7 cellular contexts compared by ENCODE assay signal in genomic region chr10:89837173-89838001, GRCh38.
DNase-seq lines count a peak whose midpoint lies in the region; ATAC-seq and TF ChIP-seq lines count a peak whose summit lies in the region.

No MANE protein-coding gene starts in this region.

- H2AFZ ChIP-seq in PC-3 (ENCODE audit: low read length): peak overlapping the region; percentile 95

- H3K36me3 ChIP-seq in PC-3 (ENCODE audit: low read depth, low read length) (no peaks in the 10 kb centered on the region), left lung (no peaks in the 10 kb centered on the region)

- in situ Hi-C loops in astrocyte of the spinal cord (cut with HindIII; ENCODE audit: low sequenced_read_pairs): no loop called here

- TF ChIP-seq CTCF in PC-3 (conservative IDR thresholded peaks at IDR 0.05; ENCODE audit: low read depth, low read length) (no peak), astrocyte of the spinal cord (IDR thresholded peaks at IDR 0.05; ENCODE audit: low read depth, low read length) (no peak), left lung (IDR thresholded peaks at IDR 0.05) (no peak)

- H3K9me3 ChIP-seq in PC-3 (ENCODE audit: low read length) (no peaks in the 10 kb centered on the region), left lung (no peaks in the 10 kb centered on the region)

- H3K27ac ChIP-seq in PC-3 (ENCODE audit: low read length): no peak overlapping the region
- peak overlapping the region; percentile 35 to 68 for H3K27ac ChIP-seq in left lung

- POLR2A ChIA-PET in PC-3 (lab: Charles Lee; ENCODE audit: unreplicated experiment): interaction anchor here (0.6 kb wide), 1 partner anchor 274 kb away, joined by 5 read pairs; no protein-coding TSS in a partner anchor

- DNase-seq in PC-3 (peak; percentile 1), astrocyte of the spinal cord (ENCODE audit: low read depth, low spot score) (peak; percentile 24), left lung (peak; percentile 47 to 85), D341Med (ENCODE audit: low spot score) (no peak)
- DNase-seq in stimulated activated naive CD4-positive, alpha-beta T cell treated with Interleukin-2 at 50 U/mL for 16 hours (lab: John Stamatoyannopoulos, UW): peak; percentile 22

- peak; percentile 17 for TF ChIP-seq POLR2A in GM19099 (IDR thresholded peaks at IDR 0.05; ENCODE audit: extremely low read depth, insufficient read length, low read depth)

- peak overlapping the region; percentile 69 for H3K4me3 ChIP-seq in PC-3 (ENCODE audit: low read length)
- H3K4me3 ChIP-seq in astrocyte of the spinal cord (ENCODE audit: low read depth, low read length): peak overlapping the region; percentile 43
- peak overlapping the region; percentile 58 to 64 for H3K4me3 ChIP-seq in left lung

- intact Hi-C loops in PC-3 (cut with micrococcal nuclease) (no loop called here), left lung (cut with DNase I) (no loop called here)

- CTCF ChIA-PET in PC-3 (lab: Charles Lee): no interaction called here

- H4K20me1 ChIP-seq in PC-3 (ENCODE audit: low read length): no peaks in the 10 kb centered on the region

- no peaks in the 10 kb centered on the region for H3K27me3 ChIP-seq in PC-3 (ENCODE audit: low read length)
- H3K27me3 ChIP-seq in left lung: peaks cover 0 to 31% of the 10 kb centered on the region in 2 donors

- no peaks in the 10 kb centered on the region for H3F3A ChIP-seq in PC-3 (ENCODE audit: low read length, unreplicated experiment)

- H3K4me2 ChIP-seq in PC-3 (ENCODE audit: low read length): peak overlapping the region; percentile 86

- peak overlapping the region; percentile 34; the same call in 1 of the 2 replicates for H3K9ac ChIP-seq in PC-3 (ENCODE audit: low read length)

- H3K9me2 ChIP-seq in PC-3 (replicated peaks; ENCODE audit: low read length): no peaks in the 10 kb centered on the region

- peak; percentile 63 for ATAC-seq in PC-3
- peak; percentile 81 for ATAC-seq in left lung
- ATAC-seq in HG03025 (IDR thresholded peaks at IDR 0.05; ENCODE audit: low FRiP score, unreplicated experiment): no peak

- TSS peak; percentile 69 for BruUV-seq in PC-3 (replicated peaks; lab: Mats Ljungman, UMichigan)

- H3K4me1 ChIP-seq in PC-3 (ENCODE audit: insufficient read depth, low read length): no peaks in the 10 kb centered on the region
- H3K4me1 ChIP-seq in left lung: peaks cover 3 to 10% of the 10 kb centered on the region in 2 donors

- H3K79me2 ChIP-seq in PC-3 (ENCODE audit: low read length): no peaks in the 10 kb centered on the region
